ENCODE assay signal across 21 cellular contexts in the genomic region with DNA sequence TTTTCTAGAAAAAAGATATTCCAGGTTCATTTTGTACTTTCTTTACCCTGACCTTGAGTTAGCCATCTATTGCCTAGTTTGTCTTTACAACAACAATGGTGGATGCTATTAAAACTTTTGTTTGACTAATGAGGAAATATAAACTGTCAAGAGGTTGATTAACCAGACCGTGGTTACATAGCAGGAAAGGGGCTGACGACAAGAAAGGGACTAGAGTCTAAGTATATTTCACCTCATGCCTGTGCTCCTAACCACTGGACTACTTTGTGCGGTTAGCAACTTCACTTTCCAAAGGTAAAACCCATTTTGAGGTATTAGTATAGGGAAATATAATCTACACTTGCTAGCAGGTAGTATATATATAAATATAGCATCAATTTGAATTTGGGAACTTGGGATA.
DNase-seq lines count a peak whose midpoint lies in the region; ATAC-seq and TF ChIP-seq lines count a peak whose summit lies in the region.
"Had no signal": no experiment of that assay in that cellular context is flagged by ENCODE, and none has a peak within 500 bp of the region (broad histone marks: within the 10 kb centered on the region; RNA-seq: fewer than 3 reads in every experiment).

No MANE protein-coding gene starts in this region.

- no peak overlapping the region for H3K9ac ChIP-seq in BLaER1

- H3K27ac ChIP-seq in BLaER1, result no peak overlapping the region
- peak overlapping the region; percentile 36 for H3K27ac ChIP-seq in KOPT-K1 (ENCODE audit: low read depth, low read length, poor library complexity, severe bottlenecking)
- H3K27ac ChIP-seq in RWPE2 (ENCODE audit: poor library complexity, severe bottlenecking), result peak overlapping the region; percentile 64
- H3K27ac ChIP-seq: C4-2B, HL-60 had no signal

- no peak for TF ChIP-seq CTCF in RWPE2 (IDR thresholded peaks at IDR 0.05; ENCODE audit: poor library complexity, severe bottlenecking)

- H3K36me3 Mint-ChIP-seq in activated naive CD4-positive, alpha-beta T cell treated with anti-CD3 and anti-CD28 coated beads for 36 hours (ENCODE audit: low read depth), result no peaks in the 10 kb centered on the region

- H3K27me3 Mint-ChIP-seq in activated naive CD4-positive, alpha-beta T cell treated with anti-CD3 and anti-CD28 coated beads for 36 hours (ENCODE audit: low read depth), result no peaks in the 10 kb centered on the region

- H4K20me1 ChIP-seq in BLaER1, result no peaks in the 10 kb centered on the region

- H3K4me1 Mint-ChIP-seq in activated naive CD4-positive, alpha-beta T cell treated with anti-CD3 and anti-CD28 coated beads for 36 hours (ENCODE audit: low read depth), result peaks cover 19% of the 10 kb centered on the region
- H3K4me1 Mint-ChIP-seq: CD8-positive, alpha-beta memory T cell had no signal

- H3K4me3 ChIP-seq in BLaER1 (no peak overlapping the region), RWPE2 (ENCODE audit: severe bottlenecking) (no peak overlapping the region)
- H3K4me3 ChIP-seq: GM23248, SJCRH30 had no signal

- H3K4me2 ChIP-seq in BLaER1, result 0 out of 2 replicates have a peak overlapping the region, but pooled peaks have one; percentile 21

- H3K27me3 ChIP-seq in BLaER1 (no peaks in the 10 kb centered on the region), RWPE2 (ENCODE audit: insufficient read depth, poor library complexity, severe bottlenecking) (no peaks in the 10 kb centered on the region)
- H3K27me3 ChIP-seq: SJCRH30 had no signal

- H3K4me3 Mint-ChIP-seq in activated naive CD4-positive, alpha-beta T cell treated with anti-CD3 and anti-CD28 coated beads for 36 hours, result no peak overlapping the region
- H3K4me3 Mint-ChIP-seq: CD8-positive, alpha-beta memory T cell; H9 had no signal

- DNase-seq in GDM1 (lab: John Stamatoyannopoulos, UW) (peak; percentile 35), RWPE2 (ENCODE audit: low spot score) (no peak), NCI-H2081 (lab: John Stamatoyannopoulos, UW) (no peak), SHP77 treated with DMSO at 0.1 percent for 48 hours (lab: John Stamatoyannopoulos, UW) (no peak)
- DNase-seq in activated naive CD4-positive, alpha-beta T cell treated with anti-CD3 and anti-CD28 coated beads for 36 hours, result no peak
- DNase-seq: CD8-positive, alpha-beta memory T cell; GM23248; H9; HFFc6; KBM-7; NCI-H1105; NCI-H1436 treated with DMSO at 0.1 percent for 48 hours; NCI-H187 treated with DMSO at 0.1 percent for 48 hours; NCI-H2227 treated with DMSO at 0.1 percent for 48 hours; NCI-H69; SJCRH30; T-helper 2 cell had no signal

- no peaks in the 10 kb centered on the region for H3K4me1 ChIP-seq in BLaER1
- H3K4me1 ChIP-seq in RWPE2 (ENCODE audit: insufficient read depth, poor library complexity, severe bottlenecking), result peaks cover 20% of the 10 kb centered on the region

- H3K9me3 ChIP-seq in BLaER1, result peaks cover 34% of the 10 kb centered on the region
- peaks cover 38% of the 10 kb centered on the region for H3K9me3 ChIP-seq in KOPT-K1 (ENCODE audit: insufficient read depth, low read length, poor library complexity, severe bottlenecking)
- peaks cover 4% of the 10 kb centered on the region for H3K9me3 ChIP-seq in RWPE2 (ENCODE audit: severe bottlenecking)

- intact Hi-C loops in activated naive CD4-positive, alpha-beta T cell treated with anti-CD3 and anti-CD28 coated beads for 36 hours (cut with micrococcal nuclease), result loop anchor here (2.0 to 10.0 kb wide), 2 partner anchors 773 to 1957 kb away; no protein-coding TSS in a partner anchor

- ATAC-seq in RWPE2 (ENCODE audit: low read depth), result no peak

- no peaks in the 10 kb centered on the region for H3K9me3 Mint-ChIP-seq in activated naive CD4-positive, alpha-beta T cell treated with anti-CD3 and anti-CD28 coated beads for 36 hours

- CTCF ChIA-PET in activated naive CD4-positive, alpha-beta T cell treated with anti-CD3 and anti-CD28 coated beads for 36 hours (lab: Charles Lee), result no interaction called here

- peaks cover 14% of the 10 kb centered on the region; the same call in 1 of the 2 replicates for H3K36me3 ChIP-seq in BLaER1
- H3K36me3 ChIP-seq in KOPT-K1 (ENCODE audit: insufficient read depth, low read length), result peaks cover 55% of the 10 kb centered on the region
- no peaks in the 10 kb centered on the region for H3K36me3 ChIP-seq in RWPE2 (ENCODE audit: low read depth)
- H3K36me3 ChIP-seq: SJCRH30 had no signal

- H3K27ac Mint-ChIP-seq in activated naive CD4-positive, alpha-beta T cell treated with anti-CD3 and anti-CD28 coated beads for 36 hours, result no peak overlapping the region
- H3K27ac Mint-ChIP-seq: CD8-positive, alpha-beta memory T cell; H9 had no signal
